22 cellular contexts compared by ENCODE assay signal in the genomic region with DNA sequence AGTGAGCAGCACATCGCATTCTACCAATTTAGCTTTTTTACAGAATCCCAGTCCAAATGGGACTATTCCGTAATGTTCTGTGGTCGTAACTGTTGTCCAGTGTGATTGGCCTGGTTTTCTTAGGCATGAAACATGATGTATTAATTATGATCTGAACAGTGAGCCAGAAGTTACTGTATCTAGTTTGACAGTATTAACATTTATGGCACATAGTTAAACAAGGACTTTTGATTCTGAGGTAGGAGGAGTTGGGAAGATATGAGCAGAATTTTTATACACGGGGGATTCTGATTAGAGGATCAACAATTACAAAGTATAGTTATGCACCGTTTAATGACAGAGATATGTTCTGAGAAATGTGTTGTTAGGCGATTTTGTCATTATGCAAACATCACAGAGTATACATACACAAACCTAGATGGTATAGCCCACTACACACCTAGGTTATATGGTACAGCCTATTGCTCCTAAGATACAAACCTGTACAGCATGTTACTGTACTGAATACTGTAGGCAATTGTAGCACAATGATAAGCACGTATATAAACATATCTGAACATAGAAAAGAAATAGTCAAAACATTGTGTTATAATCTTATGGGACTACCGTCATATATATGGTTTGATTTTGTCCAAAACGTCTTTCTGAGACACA.
"Had no signal": no experiment of that assay in that cellular context is flagged by ENCODE, and none has a peak within 500 bp of the region (broad histone marks: within the 10 kb centered on the region; RNA-seq: fewer than 3 reads in every experiment).

No MANE protein-coding gene starts in this region.

- H3K36me3 ChIP-seq: SJSA1 had no signal

- H3K9me3 ChIP-seq: SJSA1 had no signal

- H3K27me3 ChIP-seq: SJSA1 had no signal

- ATAC-seq: K562 had no signal

- H3K27ac ChIP-seq: HL-60, SJSA1, SK-N-MC had no signal

- H3K4me3 ChIP-seq: K562, SJSA1, SK-N-MC had no signal

- FAIRE-seq: HTR-8/SVneo, K562, RCC 7860 had no signal

- DNase-seq: MV-4-11, NCI-H1048, NCI-H1105, NCI-H1417, NCI-H1436 treated with DMSO at 0.1 percent for 48 hours, NCI-H1694, NCI-H187 treated with DMSO at 0.1 percent for 48 hours, NCI-H2029 treated with DMSO at 0.1 percent for 48 hours, NCI-H2171 treated with DMSO at 0.1 percent for 48 hours, NCI-H345, NCI-H524, NCI-H69, NCI-H774, Right ventricle myocardium superior, RPMI8226, SIG-M5 had no signal

- H3K4me1 ChIP-seq: SJSA1 had no signal
